ENCODE assay signal across 19 cellular contexts in the genomic region with DNA sequence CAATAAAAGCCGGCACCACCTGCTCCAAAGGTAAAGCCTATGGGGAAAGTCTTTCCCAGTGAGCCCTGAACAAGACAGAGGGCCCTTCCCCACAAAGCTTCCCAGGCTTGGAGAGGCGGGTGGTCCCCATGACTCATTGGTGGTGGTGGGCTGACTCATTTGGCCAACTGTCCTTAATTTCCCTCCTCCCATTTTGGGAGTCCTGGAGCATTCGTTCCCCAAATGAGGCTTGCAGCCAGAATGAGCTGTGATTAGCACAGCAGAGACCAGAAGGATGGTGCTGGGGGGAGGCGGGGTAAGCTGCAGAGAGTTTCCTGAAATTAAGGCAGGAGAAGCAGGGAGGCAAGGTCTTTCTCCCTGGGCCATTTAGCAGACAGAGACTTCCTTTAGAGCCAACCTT.
"Had no signal": no experiment of that assay in that cellular context is flagged by ENCODE, and none has a peak within 500 bp of the region (broad histone marks: within the 10 kb centered on the region; RNA-seq: fewer than 3 reads in every experiment).

No MANE protein-coding gene starts in this region.

- H3K27ac ChIP-seq: heart right ventricle had no signal

- DNase-seq: activated CD4-positive, alpha-beta memory T cell treated with anti-CD3 and anti-CD28 coated beads, Interleukin-2, amount 10 ng/mL, durations not matched to agents 7 days and 5 days; activated CD4-positive, alpha-beta T cell treated with anti-CD3 and anti-CD28 coated beads for 48 hours; activated CD4-positive, CD25-positive, alpha-beta regulatory T cell; activated naive CD4-positive, alpha-beta T cell treated with anti-CD3 and anti-CD28 coated beads for 36 hours; activated T-cell treated with anti-CD3 and anti-CD28 coated beads, Interleukin-2, amount 50 U/mL, for 24 hours; effector CD8-positive, alpha-beta T cell; heart right ventricle; left ventricle myocardium superior; naive B cell; stimulated activated CD4-positive, alpha-beta T cell treated with anti-CD3 and anti-CD28 coated beads, Interleukin-12 subunit alpha, Interleukin-12 subunit beta, amount 100 ng/mL, for 4 hours; stimulated activated CD4-positive, alpha-beta T cell treated with anti-CD3 and anti-CD28 coated beads, Interleukin-1b, Interleukin-23, amount 100 ng/mL, for 48 hours; stimulated activated CD8-positive, alpha-beta memory T cell treated with anti-CD3 and anti-CD28 coated beads, Interleukin-4, amount 100 ng/mL, for 48 hours; stimulated activated naive CD4-positive, alpha-beta T cell; T-helper 9 cell had no signal

- H3K36me3 Mint-ChIP-seq: naive B cell had no signal

- ATAC-seq: esophagus mucosa had no signal

- H3K27me3 Mint-ChIP-seq: activated T-cell treated with anti-CD3 and anti-CD28 coated beads, Interleukin-2, amount 50 U/mL, for 24 hours; naive B cell had no signal

- H3K9me3 Mint-ChIP-seq: activated CD4-positive, alpha-beta memory T cell treated with anti-CD3 and anti-CD28 coated beads, Interleukin-2, amount 10 ng/mL, durations not matched to agents 7 days and 5 days; activated naive CD4-positive, alpha-beta T cell treated with anti-CD3 and anti-CD28 coated beads for 36 hours; activated T-cell treated with anti-CD3 and anti-CD28 coated beads, Interleukin-2, amount 50 U/mL, for 24 hours; dendritic cell treated with granulocyte-macrophage colony-stimulating factor and Interleukin-4, amounts not matched to agents 40 ng/mL and 50 ng/mL, for 4 days; neural crest cell had no signal

- H3K27me3 ChIP-seq: heart right ventricle had no signal

- H3K27ac Mint-ChIP-seq: activated CD4-positive, alpha-beta memory T cell treated with anti-CD3 and anti-CD28 coated beads, Interleukin-2, amount 10 ng/mL, durations not matched to agents 7 days and 5 days; activated naive CD4-positive, alpha-beta T cell treated with anti-CD3 and anti-CD28 coated beads for 36 hours; activated T-cell treated with anti-CD3 and anti-CD28 coated beads, Interleukin-2, amount 50 U/mL, for 24 hours; dendritic cell treated with granulocyte-macrophage colony-stimulating factor and Interleukin-4, amounts not matched to agents 40 ng/mL and 50 ng/mL, for 4 days; progenitor cell of endocrine pancreas had no signal

- H3K4me1 Mint-ChIP-seq: activated CD4-positive, alpha-beta memory T cell treated with anti-CD3 and anti-CD28 coated beads, Interleukin-2, amount 10 ng/mL, durations not matched to agents 7 days and 5 days; neural crest cell had no signal

- H3K4me3 Mint-ChIP-seq: activated CD4-positive, alpha-beta memory T cell treated with anti-CD3 and anti-CD28 coated beads, Interleukin-2, amount 10 ng/mL, durations not matched to agents 7 days and 5 days; activated naive CD4-positive, alpha-beta T cell treated with anti-CD3 and anti-CD28 coated beads for 36 hours; activated T-cell treated with anti-CD3 and anti-CD28 coated beads, Interleukin-2, amount 50 U/mL, for 24 hours; dendritic cell treated with granulocyte-macrophage colony-stimulating factor and Interleukin-4, amounts not matched to agents 40 ng/mL and 50 ng/mL, for 4 days; naive B cell; neural crest cell had no signal

- FAIRE-seq: bronchial epithelial cell had no signal

- H3K4me3 ChIP-seq: heart right ventricle had no signal

- H3K9me3 ChIP-seq: heart right ventricle had no signal

- H3K36me3 ChIP-seq: heart right ventricle had no signal
